In the genomic region with DNA sequence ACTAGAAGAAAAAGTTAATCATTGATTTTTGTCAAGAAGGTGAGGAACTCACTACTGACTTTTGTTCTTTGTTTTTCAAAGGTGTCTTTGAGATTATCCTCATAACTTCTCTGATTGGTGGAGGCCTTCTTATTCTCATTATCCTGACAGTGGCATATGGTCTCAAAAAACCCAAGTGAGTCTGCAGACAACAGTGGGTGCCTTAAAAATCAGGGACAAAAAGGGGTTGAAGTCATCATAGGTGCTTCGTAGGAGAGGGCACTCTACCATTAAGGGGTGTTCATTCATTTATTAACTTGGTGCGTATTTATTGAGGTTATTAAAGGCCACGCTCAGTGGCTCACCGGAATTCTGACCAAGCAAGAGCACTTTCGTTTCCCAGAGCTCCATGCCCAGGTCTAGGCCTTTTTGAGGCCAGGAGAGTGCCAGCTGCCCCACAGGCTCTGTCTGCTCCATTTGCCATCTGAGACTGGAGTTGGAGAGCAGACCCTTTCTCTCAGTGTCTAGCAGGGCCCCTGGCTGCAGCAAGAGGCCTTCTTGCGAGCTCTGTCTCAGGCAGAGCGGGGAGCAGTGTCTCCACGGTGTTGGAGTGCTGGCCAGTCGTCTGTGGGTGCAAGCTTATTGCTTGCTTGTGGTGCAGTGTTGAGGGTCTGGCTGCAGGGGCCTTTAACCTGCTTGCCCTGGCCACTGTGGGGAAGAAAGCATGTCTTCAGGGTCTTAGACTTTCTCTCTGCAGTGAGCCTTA, we compare ENCODE assay signal across 15 cellular contexts.
DNase-seq lines count a peak whose midpoint lies in the region; ATAC-seq, FAIRE-seq and TF ChIP-seq lines count a peak whose summit lies in the region.
"Had no signal": no experiment of that assay in that cellular context is flagged by ENCODE, and none has a peak within 500 bp of the region (broad histone marks: within the 10 kb centered on the region; RNA-seq: fewer than 3 reads in every experiment).

No MANE protein-coding gene starts in this region.

- intact Hi-C loops in prostate gland (cut with DNase I) = no loop called here

- no peak for TF ChIP-seq POLR2A in prostate gland (IDR thresholded peaks at IDR 0.05)

- H3K4me1 ChIP-seq in smooth muscle cell (ENCODE audit: low read depth) (no peaks in the 10 kb centered on the region), prostate gland (replicated peaks) (no peaks in the 10 kb centered on the region)
- H3K4me1 ChIP-seq: sigmoid colon, tibial nerve had no signal

- no peaks in the 10 kb centered on the region for H3K27me3 ChIP-seq in smooth muscle cell (ENCODE audit: low read depth)
- H3K27me3 ChIP-seq in prostate gland (replicated peaks; ENCODE audit: insufficient read depth) = no peaks in the 10 kb centered on the region
- H3K27me3 ChIP-seq: MG63, sigmoid colon, tibial nerve had no signal

- H3K4me3 ChIP-seq in smooth muscle cell (no peak overlapping the region), prostate gland (no peak overlapping the region)
- H3K4me3 ChIP-seq: MG63, sigmoid colon, tibial nerve had no signal

- no peak overlapping the region for H3K9ac ChIP-seq in smooth muscle cell (ENCODE audit: low read depth)

- no peak overlapping the region for H2AFZ ChIP-seq in smooth muscle cell (ENCODE audit: low read depth)

- DNase-seq in RCC 7860 (ENCODE audit: low spot score) = peak; percentile 10
- DNase-seq in smooth muscle cell (lab: John Stamatoyannopoulos, UW; ENCODE audit: unreplicated experiment) = no peak
- no peak for DNase-seq in GM10248 (ENCODE audit: extremely low spot score)
- DNase-seq in prostate gland (ENCODE audit: low spot score) = no peak
- no peak for DNase-seq in effector CD4-positive, alpha-beta T cell
- DNase-seq: activated CD8-positive, alpha-beta memory T cell treated with anti-CD3 and anti-CD28 coated beads for 24 hours; activated naive CD8-positive, alpha-beta T cell treated with anti-CD3 and anti-CD28 coated beads, Interleukin-2, amount 10 ng/mL, durations not matched to agents 7 days and 5 days; immature natural killer cell; MG63; sigmoid colon had no signal

- no peaks in the 10 kb centered on the region for H3K79me2 ChIP-seq in smooth muscle cell (ENCODE audit: low read depth)

- no peak for TF ChIP-seq CTCF in smooth muscle cell (IDR thresholded peaks at IDR 0.05; ENCODE audit: borderline replicate concordance, insufficient read depth, poor library complexity, severe bottlenecking)
- TF ChIP-seq CTCF in GM10248 (IDR thresholded peaks at IDR 0.05; ENCODE audit: control extremely low read depth, extremely low read depth, low read depth, missing control alignments) = no peak
- TF ChIP-seq CTCF in prostate gland (IDR thresholded peaks at IDR 0.05) = no peak

- H3F3A ChIP-seq in smooth muscle cell (ENCODE audit: low read depth) = no peaks in the 10 kb centered on the region

- H3K9me3 ChIP-seq in smooth muscle cell (replicated peaks; ENCODE audit: low read depth) (no peaks in the 10 kb centered on the region), prostate gland (no peaks in the 10 kb centered on the region)
- H3K9me3 ChIP-seq: MG63, sigmoid colon, tibial nerve had no signal

- no peaks in the 10 kb centered on the region for H4K20me1 ChIP-seq in smooth muscle cell (ENCODE audit: low read depth)

- 94% methylated on average over 9 of the region's 9 CpGs for WGBS in smooth muscle cell (ENCODE audit: low lambda C conversion rate)
- WGBS in prostate gland = 97% methylated on average over 9 of the region's 9 CpGs

- POLR2A ChIA-PET in GM10248 (lab: Yijun Ruan, JAX) = no interaction called here

- H3K27ac ChIP-seq in smooth muscle cell (ENCODE audit: low read depth) (no peak overlapping the region), prostate gland (no peak overlapping the region)
- H3K27ac ChIP-seq: sigmoid colon, tibial nerve had no signal

- no peaks in the 10 kb centered on the region for H3K36me3 ChIP-seq in smooth muscle cell (ENCODE audit: low read depth)
- no peaks in the 10 kb centered on the region for H3K36me3 ChIP-seq in prostate gland
- H3K36me3 ChIP-seq: MG63, sigmoid colon, tibial nerve had no signal

- ATAC-seq in GM18508 (IDR thresholded peaks at IDR 0.05; ENCODE audit: insufficient read depth, unreplicated experiment) (peak; percentile 23), GM21423 (IDR thresholded peaks at IDR 0.05; ENCODE audit: unreplicated experiment) (peak; percentile 39), HG03039 (IDR thresholded peaks at IDR 0.05; ENCODE audit: unreplicated experiment) (peak; percentile 18)

- H3K4me2 ChIP-seq in smooth muscle cell = no peak overlapping the region

- CTCF ChIA-PET in GM10248 (lab: Yijun Ruan, JAX) = interaction anchor here (1.2 to 1.9 kb wide), 3 partner anchors 10 to 23 kb away, joined by 4 to 6 read pairs (median 4); no protein-coding TSS in a partner anchor

- FAIRE-seq in RCC 7860 (lab: Jason Lieb, UNC) = peak; percentile 71
- FAIRE-seq: colon had no signal
